Comparison of ENCODE assay signal across 8 cellular contexts in genomic region chr3:109532257-109533216, GRCh38.
A peak's percentile ranks its signal among the peaks of the same experiment; 100 is the strongest.
DNase-seq lines count a peak whose midpoint lies in the region; ATAC-seq, FAIRE-seq and TF ChIP-seq lines count a peak whose summit lies in the region.

No MANE protein-coding gene starts in this region.

- H3K56ac ChIP-seq in H1 (replicated peaks; ENCODE audit: insufficient read length, low read depth, low read length), result no peak overlapping the region

- TF ChIP-seq POLR2A in H1 (IDR thresholded peaks at IDR 0.05; ENCODE audit: control extremely low read depth in 1 of 2, low read depth in 2 of 2, low read length in 2 of 2), result no peak

- no peak overlapping the region for H4K8ac ChIP-seq in H1 (ENCODE audit: extremely low read depth, insufficient read depth, low read length)

- H3K9ac ChIP-seq in H1 (replicated peaks in 1 of 4; ENCODE audit: extremely low read depth in 1 of 4, low read depth in 3 of 4, low read length in 3 of 4), result no peak overlapping the region; a peak in 1 of 7 replicates

- TF ChIP-seq EP300 in H1 (IDR thresholded peaks at IDR 0.05; ENCODE audit: borderline replicate concordance in 1 of 2, low read depth in 2 of 2, low read length in 2 of 2), result no peak

- no peak overlapping the region for H3K4me3 Mint-ChIP-seq in osteocyte (ENCODE audit: unreplicated experiment)

- no peaks in the 10 kb centered on the region for H4K20me1 ChIP-seq in H1 (replicated peaks in 1 of 2; ENCODE audit: control insufficient read depth in 1 of 2, insufficient read depth in 2 of 2, low read length in 2 of 2)

- H3K14ac ChIP-seq in H1 (ENCODE audit: insufficient read length), result no peak overlapping the region

- H3K9me3 ChIP-seq in H1 (ENCODE audit: insufficient read depth in 2 of 2, low read depth in 1 of 2, low read length in 1 of 2), result peaks cover 6 to 7% of the 10 kb centered on the region in 2 experiments

- no peaks in the 10 kb centered on the region for H3K23me2 ChIP-seq in H1 (ENCODE audit: low read depth, low read length)

- H2BK120ac ChIP-seq in H1 (replicated peaks; ENCODE audit: low read depth, low read length), result no peak overlapping the region

- WGBS in H1 (ENCODE audit: extremely low coverage in 1 of 2, insufficient coverage in 1 of 2, insufficient read length in 1 of 2, insufficient replicate concordance in 2 of 2, low coverage in 1 of 2, low lambda C conversion rate in 2 of 2, missing lambda C conversion rate in 1 of 2), 2 experiments, result 84% methylated on average over 6 of the region's 6 CpGs; no CpG with 5 or more reads in 1 of the 2 experiments

- H3K4me3 ChIP-seq in H1 (ENCODE audit: extremely low read depth in 1 of 4, insufficient read depth in 2 of 4, low read depth in 3 of 4, low read length in 4 of 4), result no peak overlapping the region

- no peak overlapping the region for H3K23ac ChIP-seq in H1 (ENCODE audit: insufficient read length)

- H3K4me1 ChIP-seq in H1 (replicated peaks in 1 of 4; ENCODE audit: control insufficient read depth in 3 of 4, insufficient read depth in 4 of 4, low read length in 3 of 4), result no peaks in the 10 kb centered on the region

- H3K18ac ChIP-seq in H1 (ENCODE audit: extremely low read depth, low read length), result no peak overlapping the region

- H2BK20ac ChIP-seq in H1 (ENCODE audit: low read length), result no peak overlapping the region

- TF ChIP-seq RAD21 in H1 (IDR thresholded peaks at IDR 0.05 in 1 of 2, conservative IDR thresholded peaks at IDR 0.05 in 1 of 2; ENCODE audit: low read depth in 2 of 2, low read length in 2 of 2), result peak; percentile 93 to 96

- peaks cover 4% of the 10 kb centered on the region for H3K9me3 Mint-ChIP-seq in osteocyte (ENCODE audit: unreplicated experiment)

- no peak overlapping the region for H2BK12ac ChIP-seq in H1 (ENCODE audit: low read depth, low read length)

- H4K91ac ChIP-seq in H1 (replicated peaks; ENCODE audit: insufficient read length, low read length), result no peak overlapping the region

- no peaks in the 10 kb centered on the region; a peak in 1 of 8 replicates for H3K36me3 ChIP-seq in H1 (ENCODE audit: control insufficient read depth in 2 of 4, insufficient read depth in 4 of 4, low read length in 3 of 4)

- POLR2A ChIA-PET in H1 (lab: Charles Lee; ENCODE audit: partially characterized antibody) (no interaction called here), HEK293T (lab: Yijun Ruan, JAX) (no interaction called here)

- H3K27ac Mint-ChIP-seq in osteocyte (ENCODE audit: unreplicated experiment), result no peak overlapping the region

- no peaks in the 10 kb centered on the region for H3K79me1 ChIP-seq in H1 (ENCODE audit: low read depth, low read length)

- H3K27me3 ChIP-seq in H1 (replicated peaks in 1 of 4; ENCODE audit: control insufficient read depth in 3 of 4, extremely low read depth in 1 of 4, insufficient read depth in 3 of 4, low read length in 3 of 4), result no peaks in the 10 kb centered on the region

- CTCF ChIA-PET in H1 (lab: Charles Lee; ENCODE audit: partially characterized antibody) (interaction anchor here (0.6 to 2.7 kb wide), 15 partner anchors 10 to 1803 kb away, joined by 3 to 10 read pairs (median 3); no protein-coding TSS in a partner anchor), HEK293T (lab: Yijun Ruan, JAX) (interaction anchor here (0.7 to 2.0 kb wide), 2 partner anchors 782 to 1443 kb away, joined by 3 to 4 read pairs; no protein-coding TSS in a partner anchor)

- no peak overlapping the region for H3K4ac ChIP-seq in H1 (replicated peaks; ENCODE audit: insufficient read length, low read depth, low read length)

- DNase-seq in DMS53 (lab: John Stamatoyannopoulos, UW), result peak; percentile 75
- DNase-seq in Kasumi-1 (lab: John Stamatoyannopoulos, UW), result peak; percentile 76 to 77
- DNase-seq in UCSD-AML1 (lab: John Stamatoyannopoulos, UW; ENCODE audit: unreplicated experiment), result peak; percentile 37
- peak; percentile 9 to 71 for DNase-seq in H1 (ENCODE audit: low read depth in 1 of 2, low spot score in 2 of 2)
- no peak for DNase-seq in osteocyte (ENCODE audit: extremely low spot score, unreplicated experiment)
- DNase-seq in HEK293T (ENCODE audit: extremely low spot score), result no peak

- H2AFZ ChIP-seq in H1 (ENCODE audit: low read length), result no peak overlapping the region

- H3K79me2 ChIP-seq in H1 (ENCODE audit: control insufficient read depth in 1 of 2, insufficient read depth in 2 of 2, low read length in 2 of 2), result no peaks in the 10 kb centered on the region

- H2AK5ac ChIP-seq in H1 (ENCODE audit: low read depth, low read length), result no peak overlapping the region

- H3K4me2 ChIP-seq in H1 (ENCODE audit: insufficient read depth in 1 of 2, low read depth in 2 of 2, low read length in 2 of 2), result no peak overlapping the region

- no peak overlapping the region for H4K5ac ChIP-seq in H1 (ENCODE audit: insufficient read length, low read depth, low read length)

- H3K27me3 Mint-ChIP-seq in osteocyte (ENCODE audit: unreplicated experiment), result peaks cover 6% of the 10 kb centered on the region

- TF ChIP-seq CTCF in H1 (IDR thresholded peaks at IDR 0.05; ENCODE audit: control extremely low read depth in 1 of 3, insufficient read depth in 1 of 3, low read depth in 1 of 3, low read length in 3 of 3) (peak; percentile 4 to 79 (median 67)), osteocyte (IDR thresholded peaks at IDR 0.05) (peak; percentile 71)

- H3K36me3 Mint-ChIP-seq in osteocyte (ENCODE audit: unreplicated experiment), result no peaks in the 10 kb centered on the region

- H2BK5ac ChIP-seq in H1 (ENCODE audit: low read depth, low read length), result no peak overlapping the region

- peak; percentile 87 for FAIRE-seq in H1 (lab: Jason Lieb, UNC)

- no peak overlapping the region for H3K27ac ChIP-seq in H1 (ENCODE audit: low read depth, low read length)

- H3K4me1 Mint-ChIP-seq in osteocyte (ENCODE audit: unreplicated experiment), result no peaks in the 10 kb centered on the region

- ATAC-seq in GM19452 (IDR thresholded peaks at IDR 0.05; ENCODE audit: unreplicated experiment) (no peak), HG02970 (IDR thresholded peaks at IDR 0.05; ENCODE audit: low FRiP score, unreplicated experiment) (no peak)

- H2BK15ac ChIP-seq in H1 (ENCODE audit: low read length), result no peak overlapping the region

TF ChIP-seq in H1, 55 proteins besides CTCF, POLR2A, EP300 and RAD21:
- TF ChIP-seq CEBPB (IDR thresholded peaks at IDR 0.05; ENCODE audit: low read depth, low read length), result peak; percentile 88
- TF ChIP-seq SRF (IDR thresholded peaks at IDR 0.05; ENCODE audit: low read depth, low read length), result no peak
- no peak for TF ChIP-seq SP2 (IDR thresholded peaks at IDR 0.05; ENCODE audit: low read length)
- TF ChIP-seq SP1 (IDR thresholded peaks at IDR 0.05; ENCODE audit: low read depth, low read length), result no peak
- no peak for TF ChIP-seq ASH2L (IDR thresholded peaks at IDR 0.05; ENCODE audit: low read length)
- TF ChIP-seq EZH2 (IDR thresholded peaks at IDR 0.05; ENCODE audit: low read depth, low read length, severe bottlenecking), result no peak
- TF ChIP-seq TCF12 (IDR thresholded peaks at IDR 0.05; ENCODE audit: low read depth, low read length), result no peak
- TF ChIP-seq ATF2 (IDR thresholded peaks at IDR 0.05; ENCODE audit: low read length), result no peak

TF ChIP-seq in HEK293T, 16 proteins besides CTCF, POLR2A, EP300 and RAD21:
- no peak for TF ChIP-seq FOXK2 (IDR thresholded peaks at IDR 0.05)

Comparison
In these comparisons a context has a peak if more than half of its experiments do, and no peak if none do; other contexts are left out.
1. DNase-seq: peak in DMS53 (single experiment), Kasumi-1 (2 of 2), UCSD-AML1 (single experiment) and H1 (2 of 2); none in osteocyte (single experiment) and HEK293T (single experiment).